1 cellular context compared by ENCODE assay signal in genomic region chr9:7360513-7360912, GRCh38.
TF ChIP-seq lines count a peak whose summit lies in the region.

No MANE protein-coding gene starts in this region.

TF ChIP-seq in GM23338, 12 proteins besides CTCF, POLR2A, EP300 and RAD21 (continued from another document):
- no peak for TF ChIP-seq ZNF462 (CRISPR knock-in tag; IDR thresholded peaks at IDR 0.05)
- TF ChIP-seq CREB1 (CRISPR knock-in tag; IDR thresholded peaks at IDR 0.05; ENCODE audit: low read depth), result no peak
- TF ChIP-seq ZNF331 (CRISPR knock-in tag; IDR thresholded peaks at IDR 0.05; ENCODE audit: low read depth), result no peak
- TF ChIP-seq JUNB (IDR thresholded peaks at IDR 0.05; ENCODE audit: unreplicated experiment), result no peak
- no peak for TF ChIP-seq ETS1 (IDR thresholded peaks at IDR 0.05)
- no peak for TF ChIP-seq NANOG (IDR thresholded peaks at IDR 0.05; ENCODE audit: borderline replicate concordance)
- TF ChIP-seq EZH2phosphoT487 (IDR thresholded peaks at IDR 0.05; ENCODE audit: unreplicated experiment), result no peak
